12 cellular contexts compared by ENCODE assay signal in genomic region chr3:187773963-187774789, GRCh38. TPM values are rescaled to one million over a fixed set of nuclear protein-coding genes. Genes with fewer than 3 reads are reported as not detected.
DNase-seq lines count a peak whose midpoint lies in the region; ATAC-seq and TF ChIP-seq lines count a peak whose summit lies in the region.
"Had no signal": no experiment of that assay in that cellular context is flagged by ENCODE, and none has a peak within 500 bp of the region (broad histone marks: within the 10 kb centered on the region; RNA-seq: fewer than 3 reads in every experiment).

No MANE protein-coding gene starts in this region.

- DNase-seq in SKM-1 (lab: John Stamatoyannopoulos, UW; ENCODE audit: unreplicated experiment) (peak; percentile 81), naive B cell (peak; percentile 34), hepatic stellate cell (ENCODE audit: low spot score) (no peak), HEK293T (ENCODE audit: extremely low spot score) (no peak), H4 (ENCODE audit: low spot score) (no peak)
- DNase-seq: cerebellar nuclear complex, NCI-H1092, psoas muscle, SHP77 treated with DMSO at 0.1 percent for 48 hours had no signal

- CTCF ChIA-PET in HEK293T (lab: Yijun Ruan, JAX) = no interaction called here

- POLR2A ChIA-PET in HEK293T (lab: Yijun Ruan, JAX) = no interaction called here

- peaks cover 31 to 32% (median 32%) of the 10 kb centered on the region in 3 donors for H3K4me1 Mint-ChIP-seq in naive B cell

- H3K27me3 Mint-ChIP-seq in naive B cell = no peaks in the 10 kb centered on the region

- H3K36me3 Mint-ChIP-seq in naive B cell = no peaks in the 10 kb centered on the region

- ATAC-seq in GM18868 (IDR thresholded peaks at IDR 0.05; ENCODE audit: unreplicated experiment) (peak; percentile 3), HG03066 (IDR thresholded peaks at IDR 0.05; ENCODE audit: low read depth, unreplicated experiment) (peak; percentile 15), naive B cell (ENCODE audit: low read depth in 2 of 2) (peak; percentile 22 to 53), HG03439 (IDR thresholded peaks at IDR 0.05; ENCODE audit: unreplicated experiment) (no peak)
- ATAC-seq: psoas muscle had no signal

- H3K9me3 Mint-ChIP-seq in naive B cell = no peaks in the 10 kb centered on the region

- peak overlapping the region; percentile 32 to 89 (median 67) for H3K27ac Mint-ChIP-seq in naive B cell

- peak overlapping the region in 7 of 8 donors; percentile 28 to 66 (median 37) for H3K4me3 Mint-ChIP-seq in naive B cell

TF ChIP-seq in HEK293T, 16 proteins besides CTCF, POLR2A, EP300 and RAD21:
- TF ChIP-seq HDGF (IDR thresholded peaks at IDR 0.05; ENCODE audit: borderline replicate concordance) (no peak), CTBP1 (IDR thresholded peaks at IDR 0.05; ENCODE audit: borderline replicate concordance) (no peak), L3MBTL2 (conservative IDR thresholded peaks at IDR 0.05) (no peak)

RNA-seq across cellular contexts. Expression of gene BCL6, which starts 28.9 kb away (rescaled TPM):
- 10 to 100 TPM; 20.7 to 39.3 (median 31.9) TPM for polyA plus RNA-seq in naive B cell (ENCODE audit: low read depth in 6 of 6)
- total RNA-seq in H4 (2014; rRNA removed; shearing (Covaris generic)) = 5.8 and 9.0 TPM in 2 replicates

Comparison
In these comparisons a context has a peak if more than half of its experiments do, and no peak if none do; other contexts are left out.
1. DNase-seq: peak in SKM-1 (single experiment) and naive B cell (single experiment); none in hepatic stellate cell (single experiment), HEK293T (single experiment) and H4 (single experiment).